20 cellular contexts compared by ENCODE assay signal in the genomic region with DNA sequence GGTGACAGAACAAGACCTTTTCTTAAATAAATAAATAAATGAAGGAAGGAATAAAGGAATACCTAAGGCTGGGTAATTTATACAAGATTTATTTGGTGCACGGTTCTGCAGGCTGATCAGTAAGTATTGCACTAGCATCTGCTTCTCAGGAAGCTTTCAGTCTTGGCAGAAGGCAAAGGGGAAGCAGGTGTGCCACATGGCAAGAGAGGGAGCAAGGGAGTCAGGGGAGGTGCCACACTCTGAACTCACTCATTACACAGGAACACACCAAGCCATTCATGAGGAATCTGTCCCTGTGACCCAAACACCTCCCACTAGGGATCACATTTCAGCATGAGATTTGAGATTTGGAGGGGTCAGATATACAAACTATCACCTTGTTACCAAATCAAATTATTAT. TPM values are rescaled to one million over a fixed set of nuclear protein-coding genes. Genes with fewer than 3 reads are reported as not detected.
DNase-seq lines count a peak whose midpoint lies in the region; ATAC-seq, FAIRE-seq and TF ChIP-seq lines count a peak whose summit lies in the region.
"Had no signal": no experiment of that assay in that cellular context is flagged by ENCODE, and none has a peak within 500 bp of the region (broad histone marks: within the 10 kb centered on the region; RNA-seq: fewer than 3 reads in every experiment).

No MANE protein-coding gene starts in this region.

- H3K9me3 ChIP-seq in Loucy (ENCODE audit: insufficient read depth, low read depth, low read length) (no peaks in the 10 kb centered on the region), T-helper 17 cell (ENCODE audit: control insufficient read depth, low read length, poor library complexity, severe bottlenecking) (no peaks in the 10 kb centered on the region), small intestine (ENCODE audit: control insufficient read depth, low read depth) (no peaks in the 10 kb centered on the region), PC-3 (ENCODE audit: low read length) (no peaks in the 10 kb centered on the region)
- H3K9me3 ChIP-seq: SK-N-SH, tibial nerve had no signal

- no peak overlapping the region for H3K4me3 Mint-ChIP-seq in activated naive CD4-positive, alpha-beta T cell treated with anti-CD3 and anti-CD28 coated beads, Interleukin-2, amount 50 U/mL, for 24 hours
- H3K4me3 Mint-ChIP-seq in T-helper 17 cell = no peak overlapping the region
- H3K4me3 Mint-ChIP-seq: GM23338, neural progenitor cell had no signal

- no peaks in the 10 kb centered on the region for H3K9me3 Mint-ChIP-seq in activated naive CD4-positive, alpha-beta T cell treated with anti-CD3 and anti-CD28 coated beads, Interleukin-2, amount 50 U/mL, for 24 hours
- H3K9me3 Mint-ChIP-seq: activated CD8-positive, alpha-beta T cell treated with anti-CD3 and anti-CD28 coated beads for 36 hours; activated T-helper 1 cell treated with anti-CD3 and anti-CD28 coated beads, Interleukin-12 subunit alpha, Interleukin-12 subunit beta, Interleukin-2, Interleukin-4 antibody, amounts not matched to agents 30 ng/mL and 10 ng/mL and 1 ng/mL, durations not matched to agents 14 hours and 24 hours and 36 hours; GM23338; neural progenitor cell had no signal

- H3F3A ChIP-seq in Loucy (ENCODE audit: low read depth) (no peaks in the 10 kb centered on the region; the same call in 1 of the 2 replicates), PC-3 (ENCODE audit: low read length, unreplicated experiment) (no peaks in the 10 kb centered on the region)

- H3K4me2 ChIP-seq in Loucy (ENCODE audit: low read depth, low read length, poor library complexity, severe bottlenecking) (peak overlapping the region; percentile 74), PC-3 (ENCODE audit: low read length) (no peak overlapping the region)
- H3K4me2 ChIP-seq: GM23338, neural progenitor cell had no signal

- WGBS in small intestine, 3 donors = 26 to 57% (median 45%) methylated on average over 1 of the region's 1 CpG

- CTCF ChIA-PET in PC-3 (lab: Charles Lee) = no interaction called here

- H3K9ac ChIP-seq in Loucy (ENCODE audit: low read depth, low read length, poor library complexity, severe bottlenecking) (peak overlapping the region; percentile 56), PC-3 (ENCODE audit: low read length) (no peak overlapping the region)
- H3K9ac ChIP-seq: neural progenitor cell, SK-N-SH had no signal

- no peaks in the 10 kb centered on the region for H4K20me1 ChIP-seq in Loucy (ENCODE audit: insufficient read depth, low read length, poor library complexity, severe bottlenecking)
- H4K20me1 ChIP-seq in PC-3 (ENCODE audit: low read length) = no peaks in the 10 kb centered on the region

- TF ChIP-seq CTCF in Loucy (conservative IDR thresholded peaks at IDR 0.05; ENCODE audit: low read length) = no peak
- TF ChIP-seq CTCF in PC-3 (conservative IDR thresholded peaks at IDR 0.05; ENCODE audit: low read depth, low read length) = no peak

- H3K36me3 ChIP-seq in Loucy (ENCODE audit: insufficient read depth, low read length) (peaks cover 26% of the 10 kb centered on the region), small intestine (ENCODE audit: control insufficient read depth in 2 of 2, insufficient read depth in 2 of 2, low read length in 2 of 2) (peaks cover 3 to 4% of the 10 kb centered on the region in 2 donors), PC-3 (ENCODE audit: low read depth, low read length) (peaks cover 17% of the 10 kb centered on the region; the same call in 1 of the 2 replicates)

- peaks cover 18% of the 10 kb centered on the region for H3K36me3 Mint-ChIP-seq in activated naive CD4-positive, alpha-beta T cell treated with anti-CD3 and anti-CD28 coated beads, Interleukin-2, amount 50 U/mL, for 24 hours
- H3K36me3 Mint-ChIP-seq in T-helper 17 cell (ENCODE audit: low read depth) = no peaks in the 10 kb centered on the region

- BruUV-seq in PC-3 (replicated peaks; lab: Mats Ljungman, UMichigan) = no TSS peak

- DNase-seq in activated naive CD4-positive, alpha-beta T cell (lab: John Stamatoyannopoulos, UW) = no peak
- no peak for DNase-seq in T-helper 17 cell
- peak; percentile 24 for DNase-seq in small intestine
- DNase-seq in activated T-cell treated with anti-CD3 and anti-CD28 coated beads for 4 hours = no peak
- DNase-seq in PC-3 = no peak
- DNase-seq: activated CD8-positive, alpha-beta T cell treated with anti-CD3 and anti-CD28 coated beads for 36 hours; amygdala; cerebellar nuclear complex; DMS153; NCI-H774; SK-N-SH had no signal

- POLR2A ChIA-PET in PC-3 (lab: Charles Lee; ENCODE audit: unreplicated experiment) = no interaction called here

- H3K27me3 Mint-ChIP-seq in activated naive CD4-positive, alpha-beta T cell treated with anti-CD3 and anti-CD28 coated beads, Interleukin-2, amount 50 U/mL, for 24 hours = no peaks in the 10 kb centered on the region
- no peaks in the 10 kb centered on the region for H3K27me3 Mint-ChIP-seq in T-helper 17 cell
- H3K27me3 Mint-ChIP-seq: activated CD8-positive, alpha-beta T cell treated with anti-CD3 and anti-CD28 coated beads for 36 hours had no signal

- H2AFZ ChIP-seq in Loucy (ENCODE audit: low read length) (no peak overlapping the region), PC-3 (ENCODE audit: low read length) (no peak overlapping the region)
- H2AFZ ChIP-seq: GM23338, neural progenitor cell had no signal

- H3K4me1 Mint-ChIP-seq in activated naive CD4-positive, alpha-beta T cell treated with anti-CD3 and anti-CD28 coated beads, Interleukin-2, amount 50 U/mL, for 24 hours = peaks cover 24% of the 10 kb centered on the region
- peaks cover 19% of the 10 kb centered on the region for H3K4me1 Mint-ChIP-seq in T-helper 17 cell
- H3K4me1 Mint-ChIP-seq: GM23338, neural progenitor cell had no signal

- peak overlapping the region in 1 of 2 donors; percentile 8 for H3K27ac ChIP-seq in small intestine (ENCODE audit: low read depth in 1 of 2, low read length in 1 of 2)
- H3K27ac ChIP-seq in PC-3 (ENCODE audit: low read length) = no peak overlapping the region
- H3K27ac ChIP-seq: neural progenitor cell, tibial nerve had no signal

- ATAC-seq in T-helper 17 cell (no peak), GM21576 (IDR thresholded peaks at IDR 0.05; ENCODE audit: unreplicated experiment) (no peak), PC-3 (no peak)
- ATAC-seq: GM23338 had no signal

- H3K9me2 ChIP-seq in Loucy (replicated peaks; ENCODE audit: low read depth, low read length) (no peaks in the 10 kb centered on the region), PC-3 (replicated peaks; ENCODE audit: low read length) (no peaks in the 10 kb centered on the region)
- H3K9me2 ChIP-seq: SK-N-SH had no signal

- no peak overlapping the region for H3K4me3 ChIP-seq in Loucy (ENCODE audit: low read length, poor library complexity, severe bottlenecking)
- no peak overlapping the region for H3K4me3 ChIP-seq in small intestine (ENCODE audit: low read depth in 1 of 2, low read length in 2 of 2)
- no peak overlapping the region for H3K4me3 ChIP-seq in PC-3 (ENCODE audit: low read length)
- H3K4me3 ChIP-seq: GM23338, neural progenitor cell, tibial nerve had no signal

- H3K4me1 ChIP-seq in Loucy (ENCODE audit: insufficient read depth, low read length, poor library complexity, severe bottlenecking) = peaks cover 16% of the 10 kb centered on the region
- H3K4me1 ChIP-seq in small intestine (ENCODE audit: control insufficient read depth in 2 of 2, insufficient read depth in 1 of 2, low read depth in 1 of 2, low read length in 1 of 2) = no peaks in the 10 kb centered on the region
- no peaks in the 10 kb centered on the region for H3K4me1 ChIP-seq in PC-3 (ENCODE audit: insufficient read depth, low read length)
- H3K4me1 ChIP-seq: neural progenitor cell, tibial nerve had no signal

- intact Hi-C loops in PC-3 (cut with micrococcal nuclease) = loop anchor here (10.0 kb wide), 1 partner anchor 94 kb away; a partner anchor contains a TSS

- FAIRE-seq in small intestine (lab: Jason Lieb, UNC) = no peak
- FAIRE-seq: endometrium, RCC 7860 had no signal

- H3K79me2 ChIP-seq in Loucy (ENCODE audit: insufficient read depth, low read length) (no peaks in the 10 kb centered on the region), PC-3 (ENCODE audit: low read length) (no peaks in the 10 kb centered on the region)

- peak overlapping the region; percentile 19 for H3K27ac Mint-ChIP-seq in activated naive CD4-positive, alpha-beta T cell treated with anti-CD3 and anti-CD28 coated beads, Interleukin-2, amount 50 U/mL, for 24 hours
- H3K27ac Mint-ChIP-seq in T-helper 17 cell = peak overlapping the region; percentile 87
- H3K27ac Mint-ChIP-seq: GM23338, neural progenitor cell had no signal

- no peaks in the 10 kb centered on the region for H3K27me3 ChIP-seq in Loucy (ENCODE audit: insufficient read depth, low read length, poor library complexity, severe bottlenecking)
- H3K27me3 ChIP-seq in small intestine (ENCODE audit: control insufficient read depth in 2 of 2, insufficient read depth in 2 of 2, low read length in 2 of 2) = no peaks in the 10 kb centered on the region
- no peaks in the 10 kb centered on the region for H3K27me3 ChIP-seq in PC-3 (ENCODE audit: low read length)
- H3K27me3 ChIP-seq: neural progenitor cell, tibial nerve had no signal

RNA-seq across cellular contexts. Expression of a gene that starts 56.4 kb away (rescaled TPM):
- total RNA-seq in T-helper 17 cell = 10 to 100 TPM; 18.0 to 18.7 TPM
- polyA plus RNA-seq in small intestine = 10 to 100 TPM; 13.2 to 15.6 (median 13.9) TPM
- 39.5 and 42.2 TPM in 2 replicates for total RNA-seq in PC-3 (2014; rRNA removed)
